12 cellular contexts compared by ENCODE assay signal in genomic region chr9:88011005-88011766, GRCh38. TPM values are rescaled to one million over a fixed set of nuclear protein-coding genes. Genes with fewer than 3 reads are reported as not detected.
DNase-seq lines count a peak whose midpoint lies in the region; ATAC-seq and TF ChIP-seq lines count a peak whose summit lies in the region.
"Had no signal": no experiment of that assay in that cellular context is flagged by ENCODE, and none has a peak within 500 bp of the region (broad histone marks: within the 10 kb centered on the region; RNA-seq: fewer than 3 reads in every experiment).

No MANE protein-coding gene starts in this region.

- H3K36me3 Mint-ChIP-seq in central memory CD8-positive, alpha-beta T cell (ENCODE audit: insufficient read depth) = no peaks in the 10 kb centered on the region

- H3K18ac ChIP-seq in mesendoderm (ENCODE audit: low read length) = no peak overlapping the region

- no peaks in the 10 kb centered on the region for H3K79me1 ChIP-seq in mesendoderm (ENCODE audit: low read length)

- no peak overlapping the region for H3K9ac ChIP-seq in mesendoderm (ENCODE audit: low read length)

- H2AK5ac ChIP-seq in mesendoderm (ENCODE audit: low read length) = no peak overlapping the region

- H3K4me2 ChIP-seq in mesendoderm (ENCODE audit: low read length) = no peak overlapping the region

- no peak overlapping the region for H3K27ac ChIP-seq in mesendoderm (ENCODE audit: low read depth, low read length)

- WGBS in mesendoderm (ENCODE audit: extremely low coverage, insufficient coverage, low lambda C conversion rate) = no CpG with 5 or more reads among the region's 3 CpGs

- no peak overlapping the region for H4K5ac ChIP-seq in mesendoderm (ENCODE audit: low read length)

- peaks cover 5% of the 10 kb centered on the region for H3K4me1 Mint-ChIP-seq in central memory CD8-positive, alpha-beta T cell

- H4K8ac ChIP-seq in mesendoderm (ENCODE audit: low read depth, low read length) = no peak overlapping the region

- no peaks in the 10 kb centered on the region for H3K9me3 Mint-ChIP-seq in central memory CD8-positive, alpha-beta T cell

- peak overlapping the region; percentile 53 for H3K27ac Mint-ChIP-seq in central memory CD8-positive, alpha-beta T cell (ENCODE audit: low read depth)
- H3K27ac Mint-ChIP-seq: activated T-helper 2 cell treated with anti-CD3 and anti-CD28 coated beads, Interferon-gamma antibody, Interleukin-2, Interleukin-4, amounts not matched to agents 10 μg/mL and 5 μg/mL and 100 μg/mL, durations not matched to agents 14 hours and 24 hours and 36 hours had no signal

- DNase-seq in BE2C = no peak
- DNase-seq in HuH-7.5 (ENCODE audit: low spot score) = peak; percentile 22
- no peak for DNase-seq in central memory CD8-positive, alpha-beta T cell (ENCODE audit: low spot score in 2 of 2)
- DNase-seq in mesendoderm = peak; percentile 22
- DNase-seq in NCI-H1930 (lab: John Stamatoyannopoulos, UW) = no peak
- no peak for DNase-seq in midbrain (lab: John Stamatoyannopoulos, UW)
- no peak for DNase-seq in cardiac septum (ENCODE audit: low spot score)
- DNase-seq: DMS79, NCI-H82 had no signal

- H2BK120ac ChIP-seq in mesendoderm (ENCODE audit: low read depth, low read length) = no peak overlapping the region

- H3K4me3 ChIP-seq in BE2C (ENCODE audit: low read depth, low read length) = no peak overlapping the region
- no peak overlapping the region for H3K4me3 ChIP-seq in mesendoderm (ENCODE audit: low read length)

- H3K27me3 Mint-ChIP-seq in central memory CD8-positive, alpha-beta T cell = peaks cover 15% of the 10 kb centered on the region

- H3K23ac ChIP-seq in mesendoderm (ENCODE audit: low read length) = no peak overlapping the region

- no peak overlapping the region for H2BK5ac ChIP-seq in mesendoderm (ENCODE audit: low read length)

- H3K36me3 ChIP-seq in BE2C = no peaks in the 10 kb centered on the region
- no peaks in the 10 kb centered on the region for H3K36me3 ChIP-seq in mesendoderm (ENCODE audit: control insufficient read depth, insufficient read depth, low read length)

- no peak for ATAC-seq in central memory CD8-positive, alpha-beta T cell (replicated peaks; ENCODE audit: extremely low read depth, poor library complexity, severe bottlenecking)
- ATAC-seq in GM21423 (IDR thresholded peaks at IDR 0.05; ENCODE audit: unreplicated experiment) = no peak
- ATAC-seq: sciatic nerve had no signal

- H3K9me3 ChIP-seq in BE2C = no peaks in the 10 kb centered on the region

- H3K4me3 Mint-ChIP-seq in central memory CD8-positive, alpha-beta T cell = no peak overlapping the region

- H3K79me2 ChIP-seq in mesendoderm (ENCODE audit: control insufficient read depth, insufficient read depth, low read length) = no peaks in the 10 kb centered on the region

- intact Hi-C loops in cardiac septum (cut with DNase I) = no loop called here

- H3K27me3 ChIP-seq in BE2C (no peaks in the 10 kb centered on the region), mesendoderm (ENCODE audit: insufficient read depth, low read length, poor library complexity) (no peaks in the 10 kb centered on the region)

- no peak overlapping the region for H3K56ac ChIP-seq in mesendoderm (ENCODE audit: low read length)

- peak; percentile 30 for TF ChIP-seq CTCF in BE2C (IDR thresholded peaks at IDR 0.05; ENCODE audit: low read depth, low read length)

- no peak overlapping the region for H2BK15ac ChIP-seq in mesendoderm (replicated peaks; ENCODE audit: low read depth)

- H3K4ac ChIP-seq in mesendoderm (ENCODE audit: low read depth, low read length) = no peak overlapping the region

- no peaks in the 10 kb centered on the region for H3K4me1 ChIP-seq in BE2C
- no peaks in the 10 kb centered on the region for H3K4me1 ChIP-seq in mesendoderm (ENCODE audit: control insufficient read depth, low read depth, low read length)

RNA-seq across cellular contexts. Expression of gene CDK20, which starts 36.9 kb away (rescaled TPM):
- 13.0 TPM for polyA plus RNA-seq in BE2C (2012; ENCODE audit: insufficient read depth, insufficient read length, low read depth)
- polyA plus RNA-seq in mesendoderm (2013, experiment 1 of 2) = 1.4 TPM
- polyA plus RNA-seq in mesendoderm (2013, experiment 2 of 2) = 1.7 TPM
- total RNA-seq in cardiac septum = 1.8 TPM

Comparison
In these comparisons a context has a peak if more than half of its experiments do, and no peak if none do; other contexts are left out.
1. DNase-seq: peak in HuH-7.5 (single experiment) and mesendoderm (single experiment); none in BE2C (single experiment), central memory CD8-positive, alpha-beta T cell (0 of 2), NCI-H1930 (0 of 2), midbrain (single experiment) and cardiac septum (single experiment).